Comparison of ENCODE assay signal across 1 cellular context in the genomic region with DNA sequence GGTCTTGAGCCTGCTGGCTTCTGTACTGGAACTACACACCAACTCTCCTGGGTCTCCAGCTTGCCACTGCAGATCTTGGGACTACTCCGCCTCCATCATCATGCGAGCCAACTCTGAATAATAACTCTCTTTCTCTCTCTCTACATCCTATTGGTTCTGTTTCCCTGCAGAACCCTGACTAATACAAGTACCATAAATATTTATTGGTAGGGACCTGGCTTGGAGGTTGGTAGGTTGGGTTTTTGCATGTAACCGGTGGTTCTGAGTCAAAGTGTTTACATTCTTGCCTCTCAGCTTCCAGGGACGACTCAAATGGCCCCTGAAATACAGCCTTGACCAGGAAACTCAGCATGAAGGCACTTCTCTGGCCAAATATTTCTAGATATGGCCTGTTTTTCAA.
TF ChIP-seq lines count a peak whose summit lies in the region.

No MANE protein-coding gene starts in this region.

TF ChIP-seq in HEK293T, 16 proteins besides CTCF, POLR2A, EP300 and RAD21 (continued from another document):
- TF ChIP-seq, protein P1, sequence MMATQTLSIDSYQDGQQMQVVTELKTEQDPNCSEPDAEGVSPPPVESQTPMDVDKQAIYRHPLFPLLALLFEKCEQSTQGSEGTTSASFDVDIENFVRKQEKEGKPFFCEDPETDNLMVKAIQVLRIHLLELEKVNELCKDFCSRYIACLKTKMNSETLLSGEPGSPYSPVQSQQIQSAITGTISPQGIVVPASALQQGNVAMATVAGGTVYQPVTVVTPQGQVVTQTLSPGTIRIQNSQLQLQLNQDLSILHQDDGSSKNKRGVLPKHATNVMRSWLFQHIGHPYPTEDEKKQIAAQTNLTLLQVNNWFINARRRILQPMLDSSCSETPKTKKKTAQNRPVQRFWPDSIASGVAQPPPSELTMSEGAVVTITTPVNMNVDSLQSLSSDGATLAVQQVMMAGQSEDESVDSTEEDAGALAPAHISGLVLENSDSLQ (IDR thresholded peaks at IDR 0.05) = no peak
- TF ChIP-seq CTBP1 (IDR thresholded peaks at IDR 0.05; ENCODE audit: borderline replicate concordance) (no peak), BHLHE40 (IDR thresholded peaks at IDR 0.05; ENCODE audit: borderline replicate concordance) (no peak), LEF1 (IDR thresholded peaks at IDR 0.05; ENCODE audit: borderline replicate concordance) (no peak), NFRKB (IDR thresholded peaks at IDR 0.05) (no peak), L3MBTL2 (conservative IDR thresholded peaks at IDR 0.05) (no peak), ZNF384 (IDR thresholded peaks at IDR 0.05) (no peak)
